In genomic region chr13:27079421-27079958, GRCh38 we compare ENCODE assay signal across 14 cellular contexts.
DNase-seq lines count a peak whose midpoint lies in the region; ATAC-seq and TF ChIP-seq lines count a peak whose summit lies in the region.
"Had no signal": no experiment of that assay in that cellular context is flagged by ENCODE, and none has a peak within 500 bp of the region (broad histone marks: within the 10 kb centered on the region; RNA-seq: fewer than 3 reads in every experiment).

No MANE protein-coding gene starts in this region.

- H3K9me3 ChIP-seq in Caco-2, result no peaks in the 10 kb centered on the region
- H3K9me3 ChIP-seq: adrenal gland, thyroid gland had no signal

- CTCF ChIA-PET in Caco-2 (lab: Charles Lee) (no interaction called here), Calu3 (lab: Charles Lee) (no interaction called here)

- no peaks in the 10 kb centered on the region for H3K27me3 Mint-ChIP-seq in Caco-2 (ENCODE audit: insufficient read depth, unreplicated experiment)
- no peaks in the 10 kb centered on the region for H3K27me3 Mint-ChIP-seq in endothelial cell (ENCODE audit: unreplicated experiment)
- H3K27me3 Mint-ChIP-seq in mesothelial cell of epicardium (ENCODE audit: low read depth), result no peaks in the 10 kb centered on the region
- H3K27me3 Mint-ChIP-seq in Calu3 (ENCODE audit: unreplicated experiment), result no peaks in the 10 kb centered on the region

- DNase-seq in Caco-2, result peak in 1 of 2 experiments; percentile 56
- DNase-seq in Jurkat, Clone E6-1 (ENCODE audit: low read depth, low spot score), result peak; percentile 26
- DNase-seq in endothelial cell (ENCODE audit: low spot score), result no peak
- DNase-seq in mesothelial cell of epicardium (ENCODE audit: low spot score in 2 of 2, unreplicated experiment in 2 of 2), result no peak
- DNase-seq in SHP77 treated with DMSO at 0.1 percent for 48 hours (lab: John Stamatoyannopoulos, UW), result no peak
- no peak for DNase-seq in midbrain (lab: John Stamatoyannopoulos, UW)
- DNase-seq in Calu3, result no peak
- DNase-seq: activated CD4-positive, alpha-beta T cell treated with anti-CD3 and anti-CD28 coated beads, Interleukin-2, amount 50 U/mL, for 1 hour; adrenal gland; GOT3; NCI-H1694; thyroid gland had no signal

- H3K4me1 Mint-ChIP-seq in Caco-2 (ENCODE audit: low read depth, unreplicated experiment), result peaks cover 12% of the 10 kb centered on the region
- peaks cover 6% of the 10 kb centered on the region for H3K4me1 Mint-ChIP-seq in endothelial cell (ENCODE audit: unreplicated experiment)
- peaks cover 34% of the 10 kb centered on the region for H3K4me1 Mint-ChIP-seq in mesothelial cell of epicardium
- H3K4me1 Mint-ChIP-seq in Calu3 (ENCODE audit: low read depth, unreplicated experiment), result no peaks in the 10 kb centered on the region
- H3K4me1 Mint-ChIP-seq: neural crest cell had no signal

- no peak for TF ChIP-seq CTCF in Caco-2 (IDR thresholded peaks at IDR 0.05; ENCODE audit: insufficient read depth in 1 of 2, low read depth in 1 of 2, low read length in 1 of 2, severe bottlenecking in 1 of 2, unreplicated experiment in 1 of 2)
- TF ChIP-seq CTCF in endothelial cell (IDR thresholded peaks at IDR 0.05; ENCODE audit: unreplicated experiment), result no peak
- TF ChIP-seq CTCF in mesothelial cell of epicardium (IDR thresholded peaks at IDR 0.05; ENCODE audit: unreplicated experiment), result no peak
- TF ChIP-seq CTCF in Calu3 (IDR thresholded peaks at IDR 0.05; ENCODE audit: unreplicated experiment), result no peak

- H3K4me3 Mint-ChIP-seq in Caco-2 (ENCODE audit: unreplicated experiment) (no peak overlapping the region), endothelial cell (ENCODE audit: unreplicated experiment) (peak overlapping the region; percentile 29), mesothelial cell of epicardium (no peak overlapping the region), Calu3 (ENCODE audit: low read depth, unreplicated experiment) (no peak overlapping the region)
- H3K4me3 Mint-ChIP-seq: neural crest cell had no signal

- no peaks in the 10 kb centered on the region; the same call in 1 of the 2 replicates for H3K36me3 ChIP-seq in Caco-2 (ENCODE audit: control insufficient read depth, insufficient read depth, low read length)
- H3K36me3 ChIP-seq: adrenal gland, thyroid gland had no signal

- POLR2A ChIA-PET in Caco-2 (lab: Charles Lee), result no interaction called here

- no peak for ATAC-seq in GM18498 (IDR thresholded peaks at IDR 0.05; ENCODE audit: unreplicated experiment)

- peak overlapping the region; percentile 26 for H3K27ac Mint-ChIP-seq in Caco-2 (ENCODE audit: unreplicated experiment)
- no peak overlapping the region for H3K27ac Mint-ChIP-seq in endothelial cell (ENCODE audit: unreplicated experiment)
- peak overlapping the region; percentile 21 for H3K27ac Mint-ChIP-seq in mesothelial cell of epicardium
- no peak overlapping the region for H3K27ac Mint-ChIP-seq in Calu3 (ENCODE audit: unreplicated experiment)

- intact Hi-C loops in Caco-2 (cut with micrococcal nuclease; ENCODE audit: unreplicated experiment) (no loop called here), Calu3 (cut with micrococcal nuclease; ENCODE audit: unreplicated experiment) (no loop called here)

- H3K9me3 Mint-ChIP-seq in Caco-2 (ENCODE audit: unreplicated experiment) (no peaks in the 10 kb centered on the region), endothelial cell (ENCODE audit: unreplicated experiment) (no peaks in the 10 kb centered on the region), mesothelial cell of epicardium (peaks cover 2% of the 10 kb centered on the region), Calu3 (ENCODE audit: low read depth, unreplicated experiment) (no peaks in the 10 kb centered on the region)
- H3K9me3 Mint-ChIP-seq: neural crest cell had no signal

- H3K27me3 ChIP-seq in Caco-2 (replicated peaks; ENCODE audit: control insufficient read depth, insufficient read depth, low read length), result no peaks in the 10 kb centered on the region
- H3K27me3 ChIP-seq: adrenal gland, thyroid gland had no signal

- BruUV-seq in Caco-2 (replicated peaks; lab: Mats Ljungman, UMichigan) (no TSS peak), Calu3 (replicated peaks; lab: Mats Ljungman, UMichigan) (no TSS peak)

- no peak overlapping the region for H3K4me3 ChIP-seq in Caco-2 (ENCODE audit: low read depth, low read length)
- no peak overlapping the region for H3K4me3 ChIP-seq in Jurkat, Clone E6-1 (ENCODE audit: low read length)
- H3K4me3 ChIP-seq: adrenal gland, thyroid gland had no signal

- no peaks in the 10 kb centered on the region for H3K4me1 ChIP-seq in Caco-2
- H3K4me1 ChIP-seq: adrenal gland, thyroid gland had no signal

- H3K36me3 Mint-ChIP-seq in Caco-2 (ENCODE audit: insufficient read depth, unreplicated experiment), result peaks cover 17% of the 10 kb centered on the region
- H3K36me3 Mint-ChIP-seq in endothelial cell (ENCODE audit: low read depth, unreplicated experiment), result peaks cover 16% of the 10 kb centered on the region
- peaks cover 32% of the 10 kb centered on the region for H3K36me3 Mint-ChIP-seq in mesothelial cell of epicardium
- no peaks in the 10 kb centered on the region for H3K36me3 Mint-ChIP-seq in Calu3 (ENCODE audit: insufficient read depth, unreplicated experiment)

Comparison
In these comparisons a context has a peak if more than half of its experiments do, and no peak if none do; other contexts are left out.
1. H3K27ac Mint-ChIP-seq: peak in Caco-2 (single experiment) and mesothelial cell of epicardium (single experiment); none in endothelial cell (single experiment) and Calu3 (single experiment).